8 cellular contexts compared by ENCODE assay signal in genomic region chr1:109398343-109399225, GRCh38. TPM values are rescaled to one million over a fixed set of nuclear protein-coding genes. Genes with fewer than 3 reads are reported as not detected.
A peak's percentile ranks its signal among the peaks of the same experiment; 100 is the strongest.
DNase-seq lines count a peak whose midpoint lies in the region; ATAC-seq, FAIRE-seq and TF ChIP-seq lines count a peak whose summit lies in the region.

No MANE protein-coding gene starts in this region.

- H3K27ac ChIP-seq in A673 (ENCODE audit: low read depth, low read length, poor library complexity, severe bottlenecking) (peak overlapping the region; percentile 36), GM12878 (ENCODE audit: control insufficient read depth, insufficient read depth) (no peak overlapping the region), upper lobe of right lung (peak overlapping the region; percentile 59)

- in situ Hi-C loops in GM12878 (cut with MboI) = no loop called here

- H3K9me3 Mint-ChIP-seq in memory B cell = no peaks in the 10 kb centered on the region

- TF ChIP-seq CTCF in A673 (conservative IDR thresholded peaks at IDR 0.05; ENCODE audit: low read depth, low read length) = no peak
- TF ChIP-seq CTCF in GM12878 (IDR thresholded peaks at IDR 0.05 in 2 of 3, conservative IDR thresholded peaks at IDR 0.05 in 1 of 3; ENCODE audit: control insufficient read depth in 2 of 3, extremely low read depth in 1 of 3, insufficient read depth in 1 of 3, low read depth in 3 of 3, low read length in 3 of 3) = no peak
- no peak for TF ChIP-seq CTCF in upper lobe of right lung (IDR thresholded peaks at IDR 0.05)

- peaks cover 16% of the 10 kb centered on the region for H3K27me3 Mint-ChIP-seq in memory B cell

- 85% methylated on average over 18 of the region's 18 CpGs for WGBS in GM12878 (ENCODE audit: insufficient coverage, insufficient replicate concordance, low lambda C conversion rate, missing lambda C conversion rate)

- DNase-seq in A673 (ENCODE audit: low spot score) (no peak), HT-29 (ENCODE audit: low spot score) (peak; percentile 46), GM12878 (ENCODE audit: low read depth, low spot score) (no peak), memory B cell (ENCODE audit: low spot score in 2 of 2) (no peak), upper lobe of right lung (no peak), NCI-H82 (lab: John Stamatoyannopoulos, UW) (no peak), GM12891 (ENCODE audit: insufficient read length, low spot score) (no peak)
- no peak for DNase-seq in activated CD4-positive, alpha-beta T cell treated with anti-CD3 and anti-CD28 coated beads for 4 hours

- H3K9ac ChIP-seq in GM12878 (ENCODE audit: control insufficient read depth, insufficient read depth, low read length) = peak overlapping the region; percentile 52; the same call in 1 of the 2 replicates

- peak overlapping the region; percentile 49 for H3K4me2 ChIP-seq in GM12878 (ENCODE audit: control insufficient read depth, insufficient read depth)

- H3K9me3 ChIP-seq in A673 (ENCODE audit: low read depth, low read length, poor library complexity, severe bottlenecking) (no peaks in the 10 kb centered on the region), GM12878 (replicated peaks; ENCODE audit: control insufficient read depth, insufficient read depth, low read length) (no peaks in the 10 kb centered on the region), upper lobe of right lung (no peaks in the 10 kb centered on the region)

- peaks cover 14% of the 10 kb centered on the region for H3K36me3 ChIP-seq in A673 (ENCODE audit: insufficient read depth, low read length, poor library complexity, severe bottlenecking)
- peaks cover 2 to 16% of the 10 kb centered on the region in 2 experiments for H3K36me3 ChIP-seq in GM12878 (ENCODE audit: control insufficient read depth in 2 of 2, insufficient read depth in 2 of 2, low read length in 1 of 2)
- peaks cover 31% of the 10 kb centered on the region for H3K36me3 ChIP-seq in upper lobe of right lung

- BruUV-seq in A673 (replicated peaks; lab: Mats Ljungman, UMichigan) (no TSS peak), GM12878 (replicated peaks; lab: Mats Ljungman, UMichigan) (no TSS peak)

- peak overlapping the region; percentile 87 for H3K4me3 Mint-ChIP-seq in memory B cell

- no peak for FAIRE-seq in GM12878 (lab: Jason Lieb, UNC)
- FAIRE-seq in GM12891 (lab: Jason Lieb, UNC) = no peak

- TF ChIP-seq POLR2A in GM12878 (IDR thresholded peaks at IDR 0.05; ENCODE audit: low read depth, low read length) = no peak
- TF ChIP-seq POLR2A in GM12891 (IDR thresholded peaks at IDR 0.05; ENCODE audit: low read depth, low read length) = no peak

- intact Hi-C loops in A673 (cut with micrococcal nuclease; ENCODE audit: unreplicated experiment) (loop anchor here (1.0 to 5.0 kb wide), 3 partner anchors 116 to 196 kb away; partner anchors contain the start of gene PSRC1), GM12878 (cut with micrococcal nuclease; ENCODE audit: unreplicated experiment) (loop anchor here (1.0 to 10.0 kb wide), 4 partner anchors 121 to 284 kb away; partner anchors contain the start of gene ELAPOR1), upper lobe of right lung (cut with DNase I) (loop anchor here (5.0 kb wide), 1 partner anchor 116 kb away; the partner anchor contains the start of gene PSRC1)

- H3K36me3 Mint-ChIP-seq in memory B cell = no peaks in the 10 kb centered on the region

- SMC1A ChIA-PET in GM12878 (lab: Charles Lee; ENCODE audit: uncharacterized antibody, unreplicated experiment) = interaction anchor here (0.6 to 6.6 kb wide), 23 partner anchors 8 to 238 kb away, joined by 3 to 113 read pairs (median 5); partner anchors contain the start of genes MYBPHL, PSRC1 and SARS1

- H3K4me1 Mint-ChIP-seq in memory B cell = peaks cover 7% of the 10 kb centered on the region

- H3K4me1 ChIP-seq in A673 (ENCODE audit: insufficient read depth, low read length, poor library complexity, severe bottlenecking) (peaks cover 23% of the 10 kb centered on the region), GM12878 (ENCODE audit: control insufficient read depth, insufficient read depth, low read length) (no peaks in the 10 kb centered on the region; the same call in 1 of the 2 replicates), upper lobe of right lung (peaks cover 38% of the 10 kb centered on the region)

- no peaks in the 10 kb centered on the region for H3K79me2 ChIP-seq in GM12878 (ENCODE audit: control insufficient read depth, insufficient read depth, low read length)

- CTCF ChIA-PET in A673 (lab: Charles Lee) (interaction anchor here (0.5 to 1.8 kb wide), 13 partner anchors 15 to 618 kb away, joined by 3 to 23 read pairs (median 4); partner anchors contain the start of gene PSRC1), GM12878 (lab: Yijun Ruan, JAX) (interaction anchor here (0.6 to 8.0 kb wide), 43 partner anchors 8 to 524 kb away, joined by 3 to 241 read pairs (median 4); partner anchors contain the start of genes ATXN7L2, CYB561D1, MYBPHL and PSMA5)

- POLR2A ChIA-PET in A673 (lab: Charles Lee; ENCODE audit: low non-redundant PET) = no interaction called here
- POLR2A ChIA-PET in GM12878 (lab: Charles Lee) = no interaction called here

- H3K27me3 ChIP-seq in A673 (replicated peaks; ENCODE audit: insufficient read depth, low read depth, low read length, poor library complexity) (no peaks in the 10 kb centered on the region), GM12878 (replicated peaks in 1 of 2; ENCODE audit: control insufficient read depth in 2 of 2, insufficient read depth in 2 of 2, low read length in 1 of 2) (peaks cover 1 to 4% of the 10 kb centered on the region in 2 experiments; a peak in 3 of 4 replicates), upper lobe of right lung (no peaks in the 10 kb centered on the region)

- RAD21 ChIA-PET in GM12878 (lab: Charles Lee; ENCODE audit: unreplicated experiment) = interaction anchor here (1.0 to 6.0 kb wide), 15 partner anchors 9 to 199 kb away, joined by 3 to 87 read pairs (median 5); partner anchors contain the start of genes PSMA5 and PSRC1

- no peak for ATAC-seq in GM12878
- no peak for ATAC-seq in memory B cell (ENCODE audit: low read depth)
- ATAC-seq in upper lobe of right lung = no peak

- H4K20me1 ChIP-seq in GM12878 (ENCODE audit: control insufficient read depth, insufficient read depth) = no peaks in the 10 kb centered on the region

- no peak overlapping the region for H2AFZ ChIP-seq in GM12878 (ENCODE audit: control insufficient read depth, low read depth, low read length)

- TF ChIP-seq EP300 in GM12878 (IDR thresholded peaks at IDR 0.05; ENCODE audit: borderline replicate concordance in 1 of 2, control insufficient read depth in 1 of 2, low read depth in 2 of 2, low read length in 2 of 2) = no peak

- H3K27ac Mint-ChIP-seq in memory B cell = no peak overlapping the region

- TF ChIP-seq RAD21 in GM12878 (IDR thresholded peaks at IDR 0.05; ENCODE audit: insufficient read depth, low read depth, low read length) = no peak

- peak overlapping the region; percentile 60 for H3K4me3 ChIP-seq in A673 (ENCODE audit: low read depth, low read length, poor library complexity, severe bottlenecking)
- peak overlapping the region; percentile 55; the same call in 1 of the 2 replicates for H3K4me3 ChIP-seq in GM12878
- H3K4me3 ChIP-seq in upper lobe of right lung = peak overlapping the region; percentile 68

TF ChIP-seq in GM12878, 131 proteins besides CTCF, POLR2A, EP300 and RAD21 (continues in another document):
- no peak for TF ChIP-seq TCF3 (IDR thresholded peaks at IDR 0.05; ENCODE audit: borderline replicate concordance, insufficient read depth, low read depth, low read length)

TF ChIP-seq in GM12891, 5 proteins besides CTCF, POLR2A, EP300 and RAD21 (continues in another document):
- no peak for TF ChIP-seq TAF1 (IDR thresholded peaks at IDR 0.05; ENCODE audit: low read depth, low read length)

RNA-seq across cellular contexts. Expression of gene SORT1, which starts 0.9 kb away (rescaled TPM):
- total RNA-seq in A673 (2021) (52.4 and 56.5 TPM in 2 replicates), GM12878 (2014; rRNA removed) (0.27 and 0.28 TPM in 2 replicates), GM12878 (2014; rRNA removed; fragmentation: Illumina TruSeq; extraction: Trizol) (0.18 and 0.23 TPM in 2 replicates), GM12878 (2021) (1.2 and 1.4 TPM in 2 replicates), upper lobe of right lung (183 TPM)
- 15.3 and 16.3 TPM in 2 replicates for total RNA-seq in HT-29 (2014; rRNA removed; shearing (Covaris generic))
- 2.6 and 2.9 TPM in 2 replicates for total RNA-seq in GM12878 (2013; cell fraction: nucleolus; rRNA removed)
- 0.77 TPM for polyA plus RNA-seq in GM12878 (2011; ENCODE audit: low read depth)
- polyA plus RNA-seq in GM12878 (2011; rRNA removed) (0.33 and 0.62 TPM in 2 replicates), GM12878 (2014; fragmentation: Illumina TruSeq; extraction: Trizol) (0.16 and 0.59 TPM in 2 replicates), GM12878 (2014; fragmentation: Nextera tagmentation; extraction: Ambion mirVana) (under 1 TPM; 0.06 to 0.16 TPM), GM12878 (2014; rRNA removed) (0.39 and 0.42 TPM in 2 replicates), GM12878 (2016; fragmentation: Nextera tagmentation; extraction: Ambion mirVana) (1 to 10 TPM in 1 of 2 experiments, not detected in 1; 1.9 TPM)
- 0.30 and 0.33 TPM in 2 replicates for polyA plus RNA-seq in GM12878 (2011; cell fraction: cytosol; rRNA removed)
- 0.25 and 0.53 TPM in 2 replicates for polyA plus RNA-seq in GM12878 (2011; cell fraction: nucleus; rRNA removed)
- polyA plus RNA-seq in GM12878 (2012) = 1.2 TPM in 2 replicates
- polyA minus RNA-seq in GM12878 (2011; rRNA and poly(A)+ RNA removed) = 1.4 and 1.6 TPM in 2 replicates
- polyA minus RNA-seq in GM12878 (2011; cell fraction: cytosol; rRNA and poly(A)+ RNA removed) = 1.1 and 2.6 TPM in 2 replicates
- 0.36 and 2.6 TPM in 2 replicates for polyA minus RNA-seq in GM12878 (2011; cell fraction: nucleus; rRNA and poly(A)+ RNA removed)
- polyA plus RNA-seq in GM12891 (2012; ENCODE audit: low read depth, missing spikeins) = 0.26 TPM

RNA-seq across cellular contexts. Expression of gene PSMA5, which starts 27.7 kb away (rescaled TPM):
- total RNA-seq in A673 (2021) (189 and 201 TPM in 2 replicates), GM12878 (2014; rRNA removed) (58.7 and 68.4 TPM in 2 replicates), GM12878 (2014; rRNA removed; fragmentation: Illumina TruSeq; extraction: Trizol) (89.3 and 96.9 TPM in 2 replicates), GM12878 (2021) (166 and 170 TPM in 2 replicates), upper lobe of right lung (67.8 TPM)
- 61.2 and 80.9 TPM in 2 replicates for total RNA-seq in HT-29 (2014; rRNA removed; shearing (Covaris generic))
- 44.7 and 51.5 TPM in 2 replicates for total RNA-seq in GM12878 (2013; cell fraction: nucleolus; rRNA removed)
- 70.3 TPM for polyA plus RNA-seq in GM12878 (2011; ENCODE audit: low read depth)
- polyA plus RNA-seq in GM12878 (2011; rRNA removed) (203 and 210 TPM in 2 replicates), GM12878 (2014; fragmentation: Illumina TruSeq; extraction: Trizol) (146 and 154 TPM in 2 replicates), GM12878 (2014; fragmentation: Nextera tagmentation; extraction: Ambion mirVana) (100 to 1,000 TPM; 267 to 271 TPM), GM12878 (2014; rRNA removed) (124 and 141 TPM in 2 replicates), GM12878 (2016; fragmentation: Nextera tagmentation; extraction: Ambion mirVana) (100 to 1,000 TPM; 235 to 250 TPM)
- 138 and 147 TPM in 2 replicates for polyA plus RNA-seq in GM12878 (2011; cell fraction: cytosol; rRNA removed)
- 80.0 and 90.5 TPM in 2 replicates for polyA plus RNA-seq in GM12878 (2011; cell fraction: nucleus; rRNA removed)
- 98.8 and 101 TPM in 2 replicates for polyA plus RNA-seq in GM12878 (2012)
- 119 and 123 TPM in 2 replicates for polyA minus RNA-seq in GM12878 (2011; rRNA and poly(A)+ RNA removed)
- polyA minus RNA-seq in GM12878 (2011; cell fraction: cytosol; rRNA and poly(A)+ RNA removed) = 49.6 and 52.4 TPM in 2 replicates
- polyA minus RNA-seq in GM12878 (2011; cell fraction: nucleus; rRNA and poly(A)+ RNA removed) = 24.2 and 33.5 TPM in 2 replicates
- polyA plus RNA-seq in GM12891 (2012; ENCODE audit: low read depth, missing spikeins) = 134 TPM
